In the genomic region with DNA sequence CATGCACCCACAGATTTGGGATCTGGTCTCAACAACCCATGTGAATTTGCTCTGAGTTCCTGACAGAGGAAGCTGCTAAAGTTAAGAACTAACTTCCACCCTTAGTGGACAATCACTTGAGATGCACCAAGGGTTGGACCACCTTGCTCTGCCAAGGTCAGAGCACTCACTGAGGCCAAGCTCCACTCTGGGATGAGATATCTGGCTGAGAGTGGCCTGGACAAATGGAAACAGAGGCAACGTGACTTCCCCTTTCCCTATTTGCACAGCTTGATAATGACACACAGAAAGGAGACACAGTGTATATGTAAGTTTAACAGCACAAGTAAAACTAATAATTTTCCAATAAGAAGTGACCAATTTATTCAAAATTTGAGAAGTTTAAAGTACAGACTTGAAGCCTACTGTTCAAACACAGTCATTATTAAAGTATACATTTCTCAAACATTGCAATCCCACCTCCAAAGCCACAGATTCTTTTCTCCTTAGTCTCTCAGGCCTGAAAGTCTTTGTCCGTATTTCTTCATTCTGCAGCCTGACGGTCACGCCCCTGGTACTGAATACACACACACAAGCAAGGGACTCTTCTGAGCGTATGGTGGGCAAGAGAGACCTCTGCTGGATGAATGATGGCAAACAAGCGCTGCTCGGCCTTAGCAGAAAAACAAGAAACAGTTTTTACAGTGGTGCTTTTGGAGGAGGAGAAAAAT, we compare ENCODE assay signal across 8 cellular contexts.
DNase-seq lines count a peak whose midpoint lies in the region; ATAC-seq and TF ChIP-seq lines count a peak whose summit lies in the region.

No MANE protein-coding gene starts in this region.

- TF ChIP-seq CTCF in WI38 (IDR thresholded peaks at IDR 0.05; ENCODE audit: low read depth, low read length) (peak; percentile 74), cardiac fibroblast (IDR thresholded peaks at IDR 0.05; ENCODE audit: low read depth, low read length) (peak; percentile 91)

- peak; percentile 91 for DNase-seq in Ammon's horn (ENCODE audit: low spot score)
- peak; percentile 76 for DNase-seq in NCI-H226
- peak; percentile 95 to 98 for DNase-seq in cardiac fibroblast (ENCODE audit: low read depth in 2 of 2)
- peak; percentile 91 for DNase-seq in kidney glomerular epithelial cell (lab: John Stamatoyannopoulos, UW)
- peak; percentile 58 to 62 for DNase-seq in stimulated activated CD4-positive, alpha-beta T cell treated with anti-CD3 and anti-CD28 coated beads, Interleukin-2, amount 100 ng/mL, for 24 hours

- no peak overlapping the region for H3K4me3 ChIP-seq in WI38 (ENCODE audit: low read depth, low read length)
- no peak overlapping the region for H3K4me3 ChIP-seq in cardiac fibroblast (replicated peaks in 1 of 2; ENCODE audit: low read depth in 2 of 2, low read length in 2 of 2)

- ATAC-seq in GM19025 (IDR thresholded peaks at IDR 0.05; ENCODE audit: low read depth, unreplicated experiment) (peak; percentile 66), HG03175 (IDR thresholded peaks at IDR 0.05; ENCODE audit: unreplicated experiment) (peak; percentile 89)
